In the genomic region with DNA sequence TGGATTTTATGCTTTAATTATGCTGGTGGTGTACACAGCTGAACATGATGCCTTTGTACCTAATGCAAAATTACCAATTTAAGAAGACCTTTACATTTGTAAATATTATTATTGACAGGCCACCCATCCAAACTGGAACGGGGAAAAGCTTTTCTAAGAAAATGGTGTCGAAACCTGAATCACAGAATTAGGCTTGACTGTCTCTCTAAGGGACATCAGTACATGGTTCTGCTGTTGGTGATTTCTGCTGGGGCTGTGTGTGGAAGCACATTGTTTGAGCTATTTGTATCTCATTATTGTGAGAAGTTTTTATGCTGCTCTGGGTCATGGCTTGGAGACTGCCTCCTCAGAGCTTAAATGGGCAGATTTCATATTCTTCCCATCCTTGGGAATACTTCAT, we compare ENCODE assay signal across 17 cellular contexts.
DNase-seq lines count a peak whose midpoint lies in the region; ATAC-seq and TF ChIP-seq lines count a peak whose summit lies in the region.
"Had no signal": no experiment of that assay in that cellular context is flagged by ENCODE, and none has a peak within 500 bp of the region (broad histone marks: within the 10 kb centered on the region; RNA-seq: fewer than 3 reads in every experiment).

No MANE protein-coding gene starts in this region.

- TF ChIP-seq CTCF in DOHH2 (IDR thresholded peaks at IDR 0.05; ENCODE audit: low read depth, low read length, poor library complexity, severe bottlenecking) (no peak), VCaP (conservative IDR thresholded peaks at IDR 0.05) (no peak), neural progenitor cell (IDR thresholded peaks at IDR 0.05) (no peak)

- H3K27me3 ChIP-seq in DOHH2 (ENCODE audit: control insufficient read depth, low read length) (no peaks in the 10 kb centered on the region), neural progenitor cell (no peaks in the 10 kb centered on the region)
- H3K27me3 ChIP-seq: Peyer's patch had no signal

- H3K4me3 ChIP-seq in DOHH2 (ENCODE audit: low read length) (peak overlapping the region; percentile 78), neural progenitor cell (no peak overlapping the region)
- H3K4me3 ChIP-seq: Peyer's patch had no signal

- no peak for ATAC-seq in left colon

- peak overlapping the region; percentile 90 for H3K27ac Mint-ChIP-seq in neural progenitor cell
- H3K27ac Mint-ChIP-seq: IgD-negative memory B cell had no signal

- H3K4me1 Mint-ChIP-seq in neural progenitor cell: peaks cover 66% of the 10 kb centered on the region

- H3F3A ChIP-seq in DOHH2 (ENCODE audit: control insufficient read depth, insufficient read depth): no peaks in the 10 kb centered on the region; the same call in 1 of the 2 replicates
- peaks cover 10% of the 10 kb centered on the region for H3F3A ChIP-seq in neural progenitor cell (ENCODE audit: low read depth)

- H3K4me3 Mint-ChIP-seq in neural progenitor cell: peak overlapping the region; percentile 60

- intact Hi-C loops in left colon (cut with DNase I, micrococcal nuclease): no loop called here

- H3K36me3 ChIP-seq in DOHH2 (ENCODE audit: control insufficient read depth, low read length): peaks cover 14% of the 10 kb centered on the region; the same call in 1 of the 2 replicates
- no peaks in the 10 kb centered on the region for H3K36me3 ChIP-seq in neural progenitor cell
- H3K36me3 ChIP-seq: Peyer's patch had no signal

- H3K27ac ChIP-seq in DOHH2 (ENCODE audit: low read depth, low read length) (peak overlapping the region; percentile 78), VCaP (0 out of 2 replicates have a peak overlapping the region, but pooled peaks have one; percentile 86), neural progenitor cell (no peak overlapping the region)
- H3K27ac ChIP-seq: C4-2B, Peyer's patch had no signal

- H3K9ac ChIP-seq in neural progenitor cell: no peak overlapping the region

- peaks cover 36% of the 10 kb centered on the region for H3K4me1 ChIP-seq in DOHH2 (ENCODE audit: control insufficient read depth, low read length)
- H3K4me1 ChIP-seq in neural progenitor cell: peaks cover 23% of the 10 kb centered on the region
- H3K4me1 ChIP-seq: Peyer's patch had no signal

- DNase-seq in globus pallidus (ENCODE audit: low spot score): peak; percentile 70
- no peak for DNase-seq in neural progenitor cell (ENCODE audit: low spot score)
- no peak for DNase-seq in left colon
- DNase-seq in GDM1 (lab: John Stamatoyannopoulos, UW): no peak
- no peak for DNase-seq in NCI-H2196 (lab: John Stamatoyannopoulos, UW; ENCODE audit: unreplicated experiment)
- no peak for DNase-seq in activated T-cell treated with anti-CD3 and anti-CD28 coated beads, Interleukin-2, amount 50 U/mL, for 48 hours
- DNase-seq: COR-L47, DMS153, H7, NCI-H1436, NCI-H2227 treated with DMSO at 0.1 percent for 48 hours, Peyer's patch, SHP77 treated with DMSO at 0.1 percent for 48 hours had no signal

- peaks cover 2% of the 10 kb centered on the region for H3K36me3 Mint-ChIP-seq in neural progenitor cell

- H2AFZ ChIP-seq in neural progenitor cell (replicated peaks): no peak overlapping the region

- no peaks in the 10 kb centered on the region for H3K9me2 ChIP-seq in DOHH2 (replicated peaks; ENCODE audit: control insufficient read depth, low read length)

- peaks cover 6% of the 10 kb centered on the region for H3K27me3 Mint-ChIP-seq in neural progenitor cell (ENCODE audit: insufficient read depth, low read depth)

- H3K4me2 ChIP-seq in DOHH2 (ENCODE audit: low read length) (peak overlapping the region; percentile 77), neural progenitor cell (no peak overlapping the region)

- H3K79me2 ChIP-seq in DOHH2 (ENCODE audit: control insufficient read depth, low read length): peaks cover 11% of the 10 kb centered on the region
- no peaks in the 10 kb centered on the region for H3K79me2 ChIP-seq in neural progenitor cell (ENCODE audit: low read depth)

- H3K9me3 ChIP-seq in DOHH2 (ENCODE audit: control insufficient read depth, insufficient read depth, low read length) (peaks cover 4% of the 10 kb centered on the region; the same call in 1 of the 2 replicates), neural progenitor cell (ENCODE audit: low read depth) (no peaks in the 10 kb centered on the region)
- H3K9me3 ChIP-seq: Peyer's patch had no signal

- H3K9me3 Mint-ChIP-seq in neural progenitor cell: peaks cover 4% of the 10 kb centered on the region
- H3K9me3 Mint-ChIP-seq: IgD-negative memory B cell had no signal

- no peaks in the 10 kb centered on the region for H4K20me1 ChIP-seq in DOHH2 (ENCODE audit: control insufficient read depth, insufficient read depth, low read depth, low read length)
- peaks cover 4% of the 10 kb centered on the region for H4K20me1 ChIP-seq in neural progenitor cell (ENCODE audit: low read depth)
